8 cellular contexts compared by ENCODE assay signal in the genomic region with DNA sequence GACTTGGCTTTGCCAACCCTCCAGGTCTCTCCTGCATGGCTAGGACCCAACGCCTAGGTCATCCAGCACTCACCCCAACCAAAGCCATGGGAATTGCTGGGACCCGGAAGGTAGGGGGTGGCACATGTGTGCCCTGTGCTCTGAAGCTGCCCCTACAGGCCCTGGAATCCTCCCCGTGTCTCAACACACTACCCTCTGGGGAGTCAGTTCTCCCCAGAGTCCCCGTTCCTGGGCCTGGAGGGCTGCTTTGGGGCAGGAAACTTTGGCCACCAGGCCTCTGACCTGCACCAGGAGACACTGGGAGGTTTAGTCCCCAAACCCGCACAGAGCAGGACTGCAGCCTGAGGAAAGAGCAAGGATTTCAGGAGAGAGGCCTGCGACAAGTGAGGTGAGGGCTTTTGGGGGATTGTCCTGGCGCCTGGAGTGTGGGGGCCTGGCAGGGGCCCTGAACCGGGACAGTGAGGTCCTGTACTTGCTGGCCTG. TPM values are rescaled to one million over a fixed set of nuclear protein-coding genes. Genes with fewer than 3 reads are reported as not detected.
DNase-seq lines count a peak whose midpoint lies in the region; ATAC-seq, FAIRE-seq and TF ChIP-seq lines count a peak whose summit lies in the region.

No MANE protein-coding gene starts in this region.

- H3K4me1 Mint-ChIP-seq in stimulated activated effector memory CD8-positive, alpha-beta T cell treated with anti-CD3 and anti-CD28 coated beads, Interleukin-12 subunit alpha, Interleukin-12 subunit beta, amount 100 ng/mL, for 72 hours: peaks cover 66% of the 10 kb centered on the region

- peaks cover 63% of the 10 kb centered on the region for H3K4me1 ChIP-seq in left ventricle myocardium inferior

- H3K9me3 Mint-ChIP-seq in stimulated activated effector memory CD8-positive, alpha-beta T cell treated with anti-CD3 and anti-CD28 coated beads, Interleukin-12 subunit alpha, Interleukin-12 subunit beta, amount 100 ng/mL, for 72 hours: no peaks in the 10 kb centered on the region

- FAIRE-seq in urothelium cell line (lab: Jason Lieb, UNC): no peak

- DNase-seq in left ventricle myocardium inferior: no peak
- DNase-seq in stimulated activated effector memory CD8-positive, alpha-beta T cell treated with anti-CD3 and anti-CD28 coated beads, Interleukin-12 subunit alpha, Interleukin-12 subunit beta, amount 100 ng/mL, for 72 hours (ENCODE audit: low spot score in 2 of 2): no peak
- no peak for DNase-seq in EL
- no peak for DNase-seq in urothelium cell line (ENCODE audit: low spot score)
- no peak for DNase-seq in NCI-H128 (lab: John Stamatoyannopoulos, UW; ENCODE audit: unreplicated experiment)

- peak overlapping the region; percentile 96 for H3K27ac Mint-ChIP-seq in stimulated activated effector memory CD8-positive, alpha-beta T cell treated with anti-CD3 and anti-CD28 coated beads, Interleukin-12 subunit alpha, Interleukin-12 subunit beta, amount 100 ng/mL, for 72 hours

- no peak for TF ChIP-seq CTCF in WI38 (IDR thresholded peaks at IDR 0.05; ENCODE audit: low read depth, low read length)
- TF ChIP-seq CTCF in left ventricle myocardium inferior (IDR thresholded peaks at IDR 0.05; ENCODE audit: borderline replicate concordance): no peak

- H3K27me3 ChIP-seq in left ventricle myocardium inferior (ENCODE audit: low read depth): peaks cover 67% of the 10 kb centered on the region

- no peaks in the 10 kb centered on the region for H3K9me3 ChIP-seq in left ventricle myocardium inferior (replicated peaks)

- H3K4me3 ChIP-seq in WI38 (ENCODE audit: low read depth, low read length) (peak overlapping the region; percentile 67), left ventricle myocardium inferior (peak overlapping the region; percentile 74)

- H3K27ac ChIP-seq in left ventricle myocardium inferior (replicated peaks): peak overlapping the region; percentile 94

- intact Hi-C loops in left ventricle myocardium inferior (cut with micrococcal nuclease): no loop called here

- H3K36me3 Mint-ChIP-seq in stimulated activated effector memory CD8-positive, alpha-beta T cell treated with anti-CD3 and anti-CD28 coated beads, Interleukin-12 subunit alpha, Interleukin-12 subunit beta, amount 100 ng/mL, for 72 hours: peaks cover 49% of the 10 kb centered on the region

- no peaks in the 10 kb centered on the region for H3K36me3 ChIP-seq in left ventricle myocardium inferior

- peak overlapping the region; percentile 83 for H3K4me3 Mint-ChIP-seq in stimulated activated effector memory CD8-positive, alpha-beta T cell treated with anti-CD3 and anti-CD28 coated beads, Interleukin-12 subunit alpha, Interleukin-12 subunit beta, amount 100 ng/mL, for 72 hours

- ATAC-seq in GM21825 (IDR thresholded peaks at IDR 0.05; ENCODE audit: unreplicated experiment) (peak; percentile 5), GM18867 (IDR thresholded peaks at IDR 0.05; ENCODE audit: unreplicated experiment) (no peak)
- no peak for ATAC-seq in stimulated activated effector memory CD8-positive, alpha-beta T cell treated with anti-CD3 and anti-CD28 coated beads, Interleukin-12 subunit alpha, Interleukin-12 subunit beta, amount 100 ng/mL, for 72 hours

RNA-seq across cellular contexts. Expression of a gene that starts 0.5 kb away (rescaled TPM):
- 83.5 TPM for total RNA-seq in left ventricle myocardium inferior

RNA-seq across cellular contexts. Expression of a gene that starts 5.7 kb away (rescaled TPM):
- 160 TPM for total RNA-seq in left ventricle myocardium inferior

RNA-seq across cellular contexts. Expression of a gene that starts 7.3 kb away (rescaled TPM):
- 259 TPM for total RNA-seq in left ventricle myocardium inferior

RNA-seq across cellular contexts. Expression of a gene that starts 14.0 kb away (rescaled TPM):
- total RNA-seq in left ventricle myocardium inferior: not detected

RNA-seq across cellular contexts. Expression of a gene that starts 24.4 kb away (rescaled TPM):
- 7.2 TPM for total RNA-seq in left ventricle myocardium inferior
